ENCODE assay signal across 30 cellular contexts in the genomic region with DNA sequence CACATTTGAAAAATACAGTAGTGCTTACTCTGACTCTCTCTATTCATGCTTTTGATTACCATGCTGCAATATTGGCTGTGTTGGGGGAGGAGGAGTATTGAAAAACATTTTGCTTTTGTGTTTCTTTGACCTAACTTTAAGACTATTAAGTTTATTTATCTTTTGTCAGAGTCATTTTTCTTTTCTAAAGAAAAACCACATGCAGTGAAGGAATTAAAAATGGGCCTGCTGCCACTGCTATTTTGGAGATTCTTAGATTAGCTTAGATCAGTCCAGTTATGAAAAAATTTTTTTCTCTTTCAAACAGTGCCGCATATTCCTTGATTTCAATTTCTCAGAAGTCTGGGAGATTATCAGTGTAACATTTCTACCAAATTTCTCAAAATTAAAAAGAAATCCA. TPM values are rescaled to one million over a fixed set of nuclear protein-coding genes. Genes with fewer than 3 reads are reported as not detected.
DNase-seq lines count a peak whose midpoint lies in the region; ATAC-seq and TF ChIP-seq lines count a peak whose summit lies in the region.
"Had no signal": no experiment of that assay in that cellular context is flagged by ENCODE, and none has a peak within 500 bp of the region (broad histone marks: within the 10 kb centered on the region; RNA-seq: fewer than 3 reads in every experiment).

No MANE protein-coding gene starts in this region.

- 100% methylated on average over 1 of the region's 1 CpG for WGBS in mammary epithelial cell (ENCODE audit: low coverage, missing lambda C conversion rate)
- WGBS in mesenchymal stem cell: no CpG with 5 or more reads among the region's 1 CpG

- H3K36me3 Mint-ChIP-seq in MCF 10A (ENCODE audit: insufficient read depth, unreplicated experiment) (peaks cover 4% of the 10 kb centered on the region), chondrocyte (ENCODE audit: low read depth) (peaks cover 5% of the 10 kb centered on the region), type B pancreatic cell (peaks cover 13% of the 10 kb centered on the region)
- H3K36me3 Mint-ChIP-seq: natural killer cell treated with Interleukin-12 subunit alpha and Interleukin-12 subunit beta and Interleukin-15 and Interleukin-18, amount 100 ng/mL, for 72 hours had no signal

- POLR2A ChIA-PET in MCF 10A (lab: Yijun Ruan, JAX): interaction anchor here (1.6 to 2.5 kb wide), 3 partner anchors 21 to 36 kb away, joined by 6 to 10 read pairs (median 10); a partner anchor contains a TSS

- H2AFZ ChIP-seq in mammary epithelial cell (ENCODE audit: low read depth, low read length) (no peak overlapping the region), mesenchymal stem cell (ENCODE audit: low read depth, low read length) (no peak overlapping the region)

- DNase-seq in MCF 10A (ENCODE audit: unreplicated experiment): no peak
- no peak for DNase-seq in mammary epithelial cell
- no peak for DNase-seq in chondrocyte (ENCODE audit: low spot score)
- no peak for DNase-seq in mesenchymal stem cell
- no peak for DNase-seq in type B pancreatic cell (ENCODE audit: extremely low spot score, unreplicated experiment)
- no peak for DNase-seq in effector CD8-positive, alpha-beta T cell (lab: John Stamatoyannopoulos, UW)
- DNase-seq in NCI-H748 treated with DMSO at 0.1 percent for 48 hours (lab: John Stamatoyannopoulos, UW): no peak
- DNase-seq: activated CD4-positive, alpha-beta T cell treated with anti-CD3 and anti-CD28 coated beads, Interleukin-2, amount 50 U/mL, for 48 hours; activated CD8-positive, alpha-beta memory T cell treated with anti-CD3 and anti-CD28 coated beads, Interleukin-2, amount 50 U/mL, for 4 hours; activated naive CD4-positive, alpha-beta T cell treated with anti-CD3 and anti-CD28 coated beads, Interleukin-2, amount 10 ng/mL, durations not matched to agents 7 days and 5 days; amniotic stem cell; CD4-positive, alpha-beta memory T cell; GOT3; mucosa of descending colon; NCI-H2029; NCI-H524 treated with DMSO at 0.1 percent for 48 hours; NK-92 treated with Interleukin-12 subunit alpha and Interleukin-12 subunit beta, amount 100 ng/mL, for 24 hours; pancreas; SIG-M5; stimulated activated CD4-positive, alpha-beta T cell treated with anti-CD3 and anti-CD28 coated beads, Interleukin-12 subunit alpha, Interleukin-12 subunit beta, amount 100 ng/mL, for 4 hours; stimulated activated CD4-positive, alpha-beta T cell treated with anti-CD3 and anti-CD28 coated beads, Interleukin-4, amount 100 ng/mL, for 1 hour; substantia nigra; T-cell had no signal

- CTCF ChIA-PET in MCF 10A (lab: Yijun Ruan, JAX): interaction anchor here (0.6 to 1.8 kb wide), 5 partner anchors 9 to 395 kb away, joined by 3 to 13 read pairs (median 3); no protein-coding TSS in a partner anchor
- CTCF ChIA-PET in mammary epithelial cell (lab: Charles Lee; ENCODE audit: low non-redundant PET): no interaction called here

- no peak overlapping the region for H3K23ac ChIP-seq in mesenchymal stem cell (ENCODE audit: low read length in 2 of 2)

- H3K27me3 Mint-ChIP-seq in MCF 10A (ENCODE audit: insufficient read depth, unreplicated experiment): no peaks in the 10 kb centered on the region
- H3K27me3 Mint-ChIP-seq in chondrocyte (ENCODE audit: low read depth): no peaks in the 10 kb centered on the region
- H3K27me3 Mint-ChIP-seq in type B pancreatic cell: no peaks in the 10 kb centered on the region
- H3K27me3 Mint-ChIP-seq: activated naive CD4-positive, alpha-beta T cell treated with anti-CD3 and anti-CD28 coated beads, Interleukin-2, amount 10 ng/mL, durations not matched to agents 7 days and 5 days; CD4-positive, alpha-beta memory T cell; dendritic cell treated with granulocyte-macrophage colony-stimulating factor and Interleukin-4, amounts not matched to agents 40 ng/mL and 50 ng/mL, for 4 days; natural killer cell treated with Interleukin-12 subunit alpha and Interleukin-12 subunit beta and Interleukin-15 and Interleukin-18, amount 100 ng/mL, for 72 hours; T-cell had no signal

- no peak for ATAC-seq in GM21529 (IDR thresholded peaks at IDR 0.05; ENCODE audit: unreplicated experiment)
- ATAC-seq: activated CD4-positive, CD25-positive, alpha-beta regulatory T cell treated with anti-CD3 and anti-CD28 coated beads, Interleukin-2, amount 50 U/mL, for 24 hours; natural killer cell treated with Interleukin-12 subunit alpha and Interleukin-12 subunit beta and Interleukin-15 and Interleukin-18, amount 100 ng/mL, for 72 hours; T-cell had no signal

- H3K79me2 ChIP-seq in mammary epithelial cell (ENCODE audit: insufficient read depth, low read length): no peaks in the 10 kb centered on the region

- H2BK120ac ChIP-seq in mesenchymal stem cell (ENCODE audit: low read depth, low read length): no peak overlapping the region

- H3K27me3 ChIP-seq in mammary epithelial cell (ENCODE audit: insufficient read depth, low read length) (no peaks in the 10 kb centered on the region), mesenchymal stem cell (ENCODE audit: control insufficient read depth in 1 of 2, insufficient read depth in 1 of 2, low read length in 2 of 2) (no peaks in the 10 kb centered on the region)
- H3K27me3 ChIP-seq: cardiac muscle cell, pancreas had no signal

- H3K4me3 Mint-ChIP-seq in MCF 10A (ENCODE audit: unreplicated experiment) (no peak overlapping the region), chondrocyte (ENCODE audit: unreplicated experiment) (no peak overlapping the region), type B pancreatic cell (no peak overlapping the region)
- H3K4me3 Mint-ChIP-seq: activated naive CD4-positive, alpha-beta T cell treated with anti-CD3 and anti-CD28 coated beads, Interleukin-2, amount 10 ng/mL, durations not matched to agents 7 days and 5 days; activated T-helper 1 cell treated with anti-CD3 and anti-CD28 coated beads, Interleukin-12 subunit alpha, Interleukin-12 subunit beta, Interleukin-2, Interleukin-4 antibody, amounts not matched to agents 30 ng/mL and 10 ng/mL and 1 ng/mL, durations not matched to agents 14 hours and 24 hours and 36 hours; CD4-positive, alpha-beta memory T cell; dendritic cell treated with granulocyte-macrophage colony-stimulating factor and Interleukin-4, amounts not matched to agents 40 ng/mL and 50 ng/mL, for 4 days; natural killer cell treated with Interleukin-12 subunit alpha and Interleukin-12 subunit beta and Interleukin-15 and Interleukin-18, amount 100 ng/mL, for 72 hours; T-cell had no signal

- peaks cover 12% of the 10 kb centered on the region for H3K4me1 ChIP-seq in mammary epithelial cell (ENCODE audit: insufficient read depth, low read length)
- H3K4me1 ChIP-seq in mesenchymal stem cell (ENCODE audit: control insufficient read depth, insufficient read depth, low read depth, low read length): no peaks in the 10 kb centered on the region

- no peak for TF ChIP-seq CTCF in MCF 10A (IDR thresholded peaks at IDR 0.05; ENCODE audit: unreplicated experiment)
- no peak for TF ChIP-seq CTCF in mammary epithelial cell (conservative IDR thresholded peaks at IDR 0.05 in 1 of 2, IDR thresholded peaks at IDR 0.05 in 1 of 2; ENCODE audit: extremely low read depth in 1 of 2, insufficient read depth in 1 of 2, low read depth in 1 of 2, low read length in 2 of 2)
- no peak for TF ChIP-seq CTCF in chondrocyte (IDR thresholded peaks at IDR 0.05)
- no peak for TF ChIP-seq CTCF in type B pancreatic cell (conservative IDR thresholded peaks at IDR 0.05)

- H3K4me1 Mint-ChIP-seq in MCF 10A (ENCODE audit: insufficient read depth, unreplicated experiment) (peaks cover 10% of the 10 kb centered on the region), chondrocyte (ENCODE audit: low read depth) (peaks cover 42% of the 10 kb centered on the region), type B pancreatic cell (ENCODE audit: unreplicated experiment) (no peaks in the 10 kb centered on the region)
- H3K4me1 Mint-ChIP-seq: activated naive CD4-positive, alpha-beta T cell treated with anti-CD3 and anti-CD28 coated beads, Interleukin-2, amount 10 ng/mL, durations not matched to agents 7 days and 5 days; T-cell had no signal

- H3K27ac Mint-ChIP-seq in MCF 10A (ENCODE audit: low read depth, unreplicated experiment) (peak overlapping the region; percentile 61), chondrocyte (ENCODE audit: unreplicated experiment) (peak overlapping the region; percentile 81), type B pancreatic cell (no peak overlapping the region)
- H3K27ac Mint-ChIP-seq: activated naive CD4-positive, alpha-beta T cell treated with anti-CD3 and anti-CD28 coated beads, Interleukin-2, amount 10 ng/mL, durations not matched to agents 7 days and 5 days; activated T-helper 1 cell treated with anti-CD3 and anti-CD28 coated beads, Interleukin-12 subunit alpha, Interleukin-12 subunit beta, Interleukin-2, Interleukin-4 antibody, amounts not matched to agents 30 ng/mL and 10 ng/mL and 1 ng/mL, durations not matched to agents 14 hours and 24 hours and 36 hours; CD4-positive, alpha-beta memory T cell; dendritic cell treated with granulocyte-macrophage colony-stimulating factor and Interleukin-4, amounts not matched to agents 40 ng/mL and 50 ng/mL, for 4 days; natural killer cell treated with Interleukin-12 subunit alpha and Interleukin-12 subunit beta and Interleukin-15 and Interleukin-18, amount 100 ng/mL, for 72 hours; T-cell had no signal

- H3K9me3 ChIP-seq in mammary epithelial cell (replicated peaks; ENCODE audit: insufficient read depth, low read length) (no peaks in the 10 kb centered on the region), mesenchymal stem cell (ENCODE audit: control insufficient read depth, low read length) (no peaks in the 10 kb centered on the region)
- H3K9me3 ChIP-seq: mucosa of descending colon, pancreas had no signal

- no peak overlapping the region for H3K4me3 ChIP-seq in mammary epithelial cell (replicated peaks in 1 of 3; ENCODE audit: insufficient read depth in 1 of 3, low read depth in 2 of 3, low read length in 3 of 3)
- no peak overlapping the region for H3K4me3 ChIP-seq in mesenchymal stem cell (ENCODE audit: insufficient read depth in 1 of 2, low read depth in 1 of 2, low read length in 2 of 2)
- H3K4me3 ChIP-seq: cardiac muscle cell, mucosa of descending colon, pancreas had no signal

- BruUV-seq in MCF 10A (replicated peaks; lab: Mats Ljungman, UMichigan) (no TSS peak), mammary epithelial cell (replicated peaks; lab: Mats Ljungman, UMichigan) (no TSS peak)

- H3K36me3 ChIP-seq in mammary epithelial cell (ENCODE audit: insufficient read depth, low read length): no peaks in the 10 kb centered on the region
- no peaks in the 10 kb centered on the region for H3K36me3 ChIP-seq in mesenchymal stem cell (ENCODE audit: control insufficient read depth in 1 of 2, insufficient read depth in 2 of 2, low read depth in 1 of 2, low read length in 2 of 2)
- H3K36me3 ChIP-seq: cardiac muscle cell had no signal

- H3K14ac ChIP-seq in mesenchymal stem cell (ENCODE audit: low read length in 2 of 2): no peak overlapping the region

- no peak overlapping the region for H4K91ac ChIP-seq in mesenchymal stem cell (ENCODE audit: low read length)

- H2AK5ac ChIP-seq in mesenchymal stem cell (ENCODE audit: low read length, severe bottlenecking): no peak overlapping the region

- intact Hi-C loops in MCF 10A (cut with micrococcal nuclease): loop anchor here (10.0 kb wide), 1 partner anchor 402 kb away; no protein-coding TSS in a partner anchor
- intact Hi-C loops in mammary epithelial cell (cut with micrococcal nuclease): no loop called here

- H4K20me1 ChIP-seq in mammary epithelial cell (ENCODE audit: insufficient read depth, low read length): no peaks in the 10 kb centered on the region

- H3K27ac ChIP-seq in mammary epithelial cell (ENCODE audit: insufficient read depth, low read depth, low read length) (no peak overlapping the region), mesenchymal stem cell (ENCODE audit: low read length, poor library complexity, severe bottlenecking) (no peak overlapping the region)
- H3K27ac ChIP-seq: 22Rv1, cardiac muscle cell, pancreas had no signal

- no peak overlapping the region for H3K4me2 ChIP-seq in mammary epithelial cell (ENCODE audit: insufficient read depth, low read depth, low read length)
- no peak overlapping the region for H3K4me2 ChIP-seq in mesenchymal stem cell (ENCODE audit: low read length, poor library complexity, severe bottlenecking)

- H3K4ac ChIP-seq in mesenchymal stem cell (ENCODE audit: low read depth in 1 of 2, low read length in 2 of 2): no peak overlapping the region

- in situ Hi-C loops in mammary epithelial cell (cut with MboI; ENCODE audit: low sequenced_read_pairs in 2 of 2): no loop called here

- H2BK15ac ChIP-seq in mesenchymal stem cell (ENCODE audit: low read depth, poor library complexity, severe bottlenecking): no peak overlapping the region

- H3K9ac ChIP-seq in mammary epithelial cell (ENCODE audit: insufficient read depth, low read length) (no peak overlapping the region), mesenchymal stem cell (ENCODE audit: low read length) (peak overlapping the region; percentile 25)

- H3K79me1 ChIP-seq in mesenchymal stem cell (replicated peaks; ENCODE audit: low read length, poor library complexity, severe bottlenecking): peaks cover 7% of the 10 kb centered on the region

- no peak overlapping the region for H3K18ac ChIP-seq in mesenchymal stem cell (ENCODE audit: low read depth in 1 of 2, low read length in 2 of 2)

- dilution Hi-C loops in mammary epithelial cell (cut with HindIII; ENCODE audit: low sequenced_read_pairs): no loop called here

- no peak overlapping the region for H4K8ac ChIP-seq in mesenchymal stem cell (ENCODE audit: low read length)

- H2BK5ac ChIP-seq in mesenchymal stem cell (ENCODE audit: low read depth, low read length, poor library complexity, severe bottlenecking): no peak overlapping the region

- H3K9me3 Mint-ChIP-seq in MCF 10A (ENCODE audit: unreplicated experiment) (no peaks in the 10 kb centered on the region), chondrocyte (ENCODE audit: low read depth) (no peaks in the 10 kb centered on the region), type B pancreatic cell (peaks cover 5% of the 10 kb centered on the region)
- H3K9me3 Mint-ChIP-seq: activated T-helper 1 cell treated with anti-CD3 and anti-CD28 coated beads, Interleukin-12 subunit alpha, Interleukin-12 subunit beta, Interleukin-2, Interleukin-4 antibody, amounts not matched to agents 30 ng/mL and 10 ng/mL and 1 ng/mL, durations not matched to agents 14 hours and 24 hours and 36 hours; dendritic cell treated with granulocyte-macrophage colony-stimulating factor and Interleukin-4, amounts not matched to agents 40 ng/mL and 50 ng/mL, for 4 days; natural killer cell treated with Interleukin-12 subunit alpha and Interleukin-12 subunit beta and Interleukin-15 and Interleukin-18, amount 100 ng/mL, for 72 hours; T-cell had no signal

- H2BK12ac ChIP-seq in mesenchymal stem cell (ENCODE audit: low read length in 2 of 2): no peak overlapping the region

RNA-seq across cellular contexts. Expression of a gene that starts 36.1 kb away (rescaled TPM):
- total RNA-seq in MCF 10A (2022): 14.5 and 17.7 TPM in 2 replicates
- 10 to 100 TPM; 15.8 to 16.0 TPM for total RNA-seq in mammary epithelial cell
- 10.1 TPM for polyA plus RNA-seq in mammary epithelial cell
- polyA minus RNA-seq in mammary epithelial cell: 6.1 TPM
- total RNA-seq in chondrocyte: 12.9 to 28.1 TPM (median 15.1 TPM) in 3 replicates
- 13.8 TPM for polyA plus RNA-seq in mesenchymal stem cell (2013, experiment 1 of 2)
- polyA plus RNA-seq in mesenchymal stem cell (2013, experiment 2 of 2): 13.5 TPM
- 21.3 and 33.2 TPM in 2 replicates for total RNA-seq in type B pancreatic cell (ENCODE audit: low replicate concordance)
